In genomic region chr12:26938660-26939185, GRCh38 we compare ENCODE assay signal across 8 cellular contexts. TPM values are rescaled to one million over a fixed set of nuclear protein-coding genes. Genes with fewer than 3 reads are reported as not detected.
DNase-seq lines count a peak whose midpoint lies in the region; ATAC-seq and TF ChIP-seq lines count a peak whose summit lies in the region.

No MANE protein-coding gene starts in this region.

- H3K36me3 ChIP-seq in A673 (ENCODE audit: insufficient read depth, low read length, poor library complexity, severe bottlenecking) = peaks cover 2% of the 10 kb centered on the region
- peaks cover 16% of the 10 kb centered on the region for H3K36me3 ChIP-seq in RWPE2 (ENCODE audit: low read depth)
- no peaks in the 10 kb centered on the region for H3K36me3 ChIP-seq in duodenal mucosa (ENCODE audit: control insufficient read depth in 1 of 2, insufficient read depth in 2 of 2, low read length in 2 of 2)
- H3K36me3 ChIP-seq in mucosa of descending colon (ENCODE audit: low read depth) = peaks cover 7% of the 10 kb centered on the region

- intact Hi-C loops in A673 (cut with micrococcal nuclease; ENCODE audit: unreplicated experiment) = loop anchor here (5.0 kb wide), 1 partner anchor 74 kb away; the partner anchor contains the start of gene TM7SF3
- intact Hi-C loops in mucosa of descending colon (cut with DNase I, micrococcal nuclease) = no loop called here

- H3K27me3 ChIP-seq in A673 (replicated peaks; ENCODE audit: insufficient read depth, low read depth, low read length, poor library complexity) = no peaks in the 10 kb centered on the region
- H3K27me3 ChIP-seq in RWPE2 (ENCODE audit: insufficient read depth, poor library complexity, severe bottlenecking) = no peaks in the 10 kb centered on the region
- H3K27me3 ChIP-seq in duodenal mucosa (ENCODE audit: control insufficient read depth in 1 of 2, insufficient read depth in 2 of 2, low read length in 2 of 2) = no peaks in the 10 kb centered on the region

- POLR2A ChIA-PET in A673 (lab: Charles Lee; ENCODE audit: low non-redundant PET) = no interaction called here

- DNase-seq in A673 (ENCODE audit: low spot score) = no peak
- DNase-seq in RWPE2 (ENCODE audit: low spot score) = peak; percentile 25
- DNase-seq in mucosa of descending colon = no peak
- no peak for DNase-seq in putamen (ENCODE audit: low spot score)
- DNase-seq in activated CD4-positive, CD25-positive, alpha-beta regulatory T cell treated with anti-CD3 and anti-CD28 coated beads, Interleukin-2, amount 50 U/mL, for 72 hours = no peak

- TF ChIP-seq CTCF in A673 (conservative IDR thresholded peaks at IDR 0.05; ENCODE audit: low read depth, low read length) = no peak
- TF ChIP-seq CTCF in RWPE2 (IDR thresholded peaks at IDR 0.05; ENCODE audit: poor library complexity, severe bottlenecking) = no peak
- no peak for TF ChIP-seq CTCF in mucosa of descending colon (IDR thresholded peaks at IDR 0.05)

- CTCF ChIA-PET in A673 (lab: Charles Lee) = no interaction called here

- H3K27ac ChIP-seq in A673 (ENCODE audit: low read depth, low read length, poor library complexity, severe bottlenecking) (peak overlapping the region; percentile 93), RWPE2 (ENCODE audit: poor library complexity, severe bottlenecking) (peak overlapping the region; percentile 72), duodenal mucosa (ENCODE audit: low read depth, low read length) (peak overlapping the region; percentile 89)

- H3K4me1 ChIP-seq in A673 (ENCODE audit: insufficient read depth, low read length, poor library complexity, severe bottlenecking) = peaks cover 19% of the 10 kb centered on the region
- H3K4me1 ChIP-seq in RWPE2 (ENCODE audit: insufficient read depth, poor library complexity, severe bottlenecking) = peaks cover 7% of the 10 kb centered on the region
- H3K4me1 ChIP-seq in duodenal mucosa (ENCODE audit: control insufficient read depth in 1 of 2, insufficient read depth in 2 of 2, low read length in 2 of 2) = peaks cover 24 to 32% of the 10 kb centered on the region in 2 donors
- H3K4me1 ChIP-seq in mucosa of descending colon (ENCODE audit: low read depth) = peaks cover 15% of the 10 kb centered on the region

- H3K4me3 ChIP-seq in A673 (ENCODE audit: low read depth, low read length, poor library complexity, severe bottlenecking) = peak overlapping the region; percentile 79
- H3K4me3 ChIP-seq in RWPE2 (ENCODE audit: severe bottlenecking) = peak overlapping the region; percentile 71
- H3K4me3 ChIP-seq in duodenal mucosa (ENCODE audit: low read depth in 1 of 2, low read length in 2 of 2) = peak overlapping the region; percentile 92 to 97
- peak overlapping the region; percentile 51 for H3K4me3 ChIP-seq in mucosa of descending colon

- ATAC-seq in GM18868 (IDR thresholded peaks at IDR 0.05; ENCODE audit: unreplicated experiment) (peak; percentile 5), HG03103 (IDR thresholded peaks at IDR 0.05; ENCODE audit: low read depth, unreplicated experiment) (peak; percentile 8), RWPE2 (ENCODE audit: low read depth) (peak; percentile 34), mucosa of descending colon (peak; percentile 28)

- peak overlapping the region; percentile 97 to 100 for H3K9ac ChIP-seq in duodenal mucosa (ENCODE audit: low read depth in 1 of 2, low read length in 2 of 2)

- H3K9me3 ChIP-seq in A673 (ENCODE audit: low read depth, low read length, poor library complexity, severe bottlenecking) = no peaks in the 10 kb centered on the region
- no peaks in the 10 kb centered on the region for H3K9me3 ChIP-seq in RWPE2 (ENCODE audit: severe bottlenecking)
- no peaks in the 10 kb centered on the region for H3K9me3 ChIP-seq in duodenal mucosa (ENCODE audit: control insufficient read depth in 1 of 2, low read length in 2 of 2)
- no peaks in the 10 kb centered on the region for H3K9me3 ChIP-seq in mucosa of descending colon

- no TSS peak for BruUV-seq in A673 (replicated peaks; lab: Mats Ljungman, UMichigan)

RNA-seq across cellular contexts. Expression of gene FGFR1OP2, which starts 0.5 kb away (rescaled TPM):
- 40.3 and 42.3 TPM in 2 replicates for total RNA-seq in A673 (2021)
- total RNA-seq in mucosa of descending colon = 10 to 100 TPM; 25.1 to 50.9 (median 28.2) TPM

RNA-seq across cellular contexts. Expression of gene INTS13, which starts 0.9 kb away (rescaled TPM):
- total RNA-seq in A673 (2021) (39.9 and 51.0 TPM in 2 replicates), mucosa of descending colon (10 to 100 TPM; 15.0 to 17.6 (median 17.2) TPM)
